8 cellular contexts compared by ENCODE assay signal in genomic region chr13:26051231-26052135, GRCh38. TPM values are rescaled to one million over a fixed set of nuclear protein-coding genes. Genes with fewer than 3 reads are reported as not detected.
DNase-seq lines count a peak whose midpoint lies in the region; ATAC-seq lines count a peak whose summit lies in the region.

Gene SHISA2, minus strand, starts transcription at chr13:26052016. Its CDS starts 1,041 bp downstream, at chr13:26050975.

- DNase-seq in C1 segment of cervical spinal cord (lab: John Stamatoyannopoulos, UW) (peak in 11 of 14 donors; percentile 22 to 75 (median 39)), T-helper 17 cell (no peak), cerebellum (ENCODE audit: low spot score) (peak; percentile 70), islet precursor cell (peak; percentile 73), cortex of kidney (lab: John Stamatoyannopoulos, UW) (no peak)
- DNase-seq in stimulated activated CD4-positive, alpha-beta T cell treated with anti-CD3 and anti-CD28 coated beads, Interleukin-12 subunit alpha, Interleukin-12 subunit beta, amount 100 ng/mL, for 4 hours: peak; percentile 36

- H3K9me3 Mint-ChIP-seq in IgD-negative memory B cell: no peaks in the 10 kb centered on the region

- peaks cover 27% of the 10 kb centered on the region for H3K27me3 Mint-ChIP-seq in IgD-negative memory B cell
- H3K27me3 Mint-ChIP-seq in T-helper 17 cell: peaks cover 56% of the 10 kb centered on the region

- H3K4me1 Mint-ChIP-seq in IgD-negative memory B cell: peaks cover 0 to 5% (median 2%) of the 10 kb centered on the region in 3 donors
- H3K4me1 Mint-ChIP-seq in T-helper 17 cell: peaks cover 9% of the 10 kb centered on the region

- H3K36me3 Mint-ChIP-seq in IgD-negative memory B cell: no peaks in the 10 kb centered on the region
- no peaks in the 10 kb centered on the region for H3K36me3 Mint-ChIP-seq in T-helper 17 cell (ENCODE audit: low read depth)

- H3K9me3 ChIP-seq in T-helper 17 cell (ENCODE audit: control insufficient read depth, low read length, poor library complexity, severe bottlenecking): no peaks in the 10 kb centered on the region

- ATAC-seq in T-helper 17 cell (peak; percentile 82), HG03045 (IDR thresholded peaks at IDR 0.05; ENCODE audit: unreplicated experiment) (no peak)

- H3K27ac Mint-ChIP-seq in IgD-negative memory B cell (no peak within 1 kb of the TSS), T-helper 17 cell (no peak within 1 kb of the TSS)

- H3K4me3 Mint-ChIP-seq in IgD-negative memory B cell (peak within 1 kb of the TSS in 3 of 4 donors; percentile 51 to 79 (median 57)), T-helper 17 cell (peak within 1 kb of the TSS; percentile 80)

RNA-seq across cellular contexts. Expression of gene SHISA2, which starts in this region (rescaled TPM):
- not detected for polyA plus RNA-seq in IgD-negative memory B cell
- total RNA-seq in T-helper 17 cell: under 1 TPM; 0.37 to 0.62 TPM
- total RNA-seq in cerebellum: 12.6 TPM

Comparison
In these comparisons a context has a peak if more than half of its experiments do, and no peak if none do; other contexts are left out.
1. Peak in ATAC-seq in T-helper 17 cell; RNA of the gene not detected or under 1 TPM.
2. DNase-seq: peak in C1 segment of cervical spinal cord (11 of 14), cerebellum (single experiment), islet precursor cell (single experiment) and stimulated activated CD4-positive, alpha-beta T cell treated with anti-CD3 and anti-CD28 coated beads, Interleukin-12 subunit alpha, Interleukin-12 subunit beta, amount 100 ng/mL, for 4 hours (single experiment); none in T-helper 17 cell (0 of 3) and cortex of kidney (single experiment).